Comparison of ENCODE assay signal across 15 cellular contexts in the genomic region with DNA sequence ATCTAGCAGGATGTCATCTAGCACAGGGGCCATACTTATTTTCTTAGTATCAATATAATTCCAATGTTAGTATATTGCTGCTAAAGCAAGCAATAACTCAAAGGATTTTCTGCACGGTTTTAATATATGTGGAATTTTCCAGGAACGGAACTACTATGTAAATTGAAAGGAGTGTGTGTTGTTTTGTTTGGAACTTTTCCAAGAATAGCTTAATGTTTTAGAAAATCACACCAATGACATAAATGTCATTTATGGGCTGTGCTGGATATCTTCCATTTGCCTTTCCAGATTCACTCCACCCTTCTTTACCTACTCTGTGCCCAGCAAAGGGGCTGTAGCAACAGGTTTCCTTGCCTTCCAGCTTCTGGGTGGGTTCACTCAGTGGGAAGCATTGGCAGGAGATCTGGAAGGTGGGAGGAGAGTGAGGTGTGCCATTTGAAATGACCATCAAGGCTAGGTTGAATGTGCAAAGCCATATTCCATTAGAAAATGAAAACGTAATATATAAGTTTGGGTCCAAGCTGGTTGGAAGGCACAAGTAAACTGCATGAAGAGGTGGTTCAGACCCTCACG.
"Had no signal": no experiment of that assay in that cellular context is flagged by ENCODE, and none has a peak within 500 bp of the region (broad histone marks: within the 10 kb centered on the region; RNA-seq: fewer than 3 reads in every experiment).

No MANE protein-coding gene starts in this region.

- H3K9me3 ChIP-seq: esophagus squamous epithelium, ovary had no signal

- H3K4me1 ChIP-seq: esophagus squamous epithelium had no signal

- H3K4me3 ChIP-seq: esophagus squamous epithelium, ovary had no signal

- H3K9me3 Mint-ChIP-seq: activated CD4-positive, alpha-beta memory T cell treated with anti-CD3 and anti-CD28 coated beads, Interleukin-2, amount 10 ng/mL, durations not matched to agents 7 days and 5 days; activated naive CD8-positive, alpha-beta T cell treated with anti-CD3 and anti-CD28 coated beads, Interleukin-2, amount 10 ng/mL, durations not matched to agents 7 days and 5 days; natural killer cell treated with Interleukin-12 subunit alpha and Interleukin-12 subunit beta and Interleukin-15 and Interleukin-18, amount 100 ng/mL, for 72 hours; stimulated activated naive CD8-positive, alpha-beta T cell treated with anti-CD3 and anti-CD28 coated beads, Interleukin-15, Interleukin-2, amounts not matched to agents 100 ng/mL and 50 ng/mL, for 24 hours had no signal

- H3K27ac ChIP-seq: esophagus squamous epithelium, ovary had no signal

- H3K4me3 Mint-ChIP-seq: activated CD4-positive, alpha-beta memory T cell treated with anti-CD3 and anti-CD28 coated beads, Interleukin-2, amount 10 ng/mL, durations not matched to agents 7 days and 5 days; activated CD4-positive, alpha-beta T cell treated with anti-CD3 and anti-CD28 coated beads for 36 hours; activated naive CD8-positive, alpha-beta T cell treated with anti-CD3 and anti-CD28 coated beads, Interleukin-2, amount 10 ng/mL, durations not matched to agents 7 days and 5 days; natural killer cell treated with Interleukin-12 subunit alpha and Interleukin-12 subunit beta and Interleukin-15 and Interleukin-18, amount 100 ng/mL, for 72 hours; stimulated activated naive CD8-positive, alpha-beta T cell treated with anti-CD3 and anti-CD28 coated beads, Interleukin-15, Interleukin-2, amounts not matched to agents 100 ng/mL and 50 ng/mL, for 24 hours had no signal

- ATAC-seq: activated CD4-positive, alpha-beta T cell treated with anti-CD3 and anti-CD28 coated beads for 36 hours; natural killer cell treated with Interleukin-12 subunit alpha and Interleukin-12 subunit beta and Interleukin-15 and Interleukin-18, amount 100 ng/mL, for 72 hours had no signal

- H3K27me3 Mint-ChIP-seq: activated CD4-positive, alpha-beta memory T cell treated with anti-CD3 and anti-CD28 coated beads, Interleukin-2, amount 10 ng/mL, durations not matched to agents 7 days and 5 days; activated CD4-positive, alpha-beta T cell treated with anti-CD3 and anti-CD28 coated beads for 36 hours; activated naive CD8-positive, alpha-beta T cell treated with anti-CD3 and anti-CD28 coated beads, Interleukin-2, amount 10 ng/mL, durations not matched to agents 7 days and 5 days; stimulated activated naive CD8-positive, alpha-beta T cell treated with anti-CD3 and anti-CD28 coated beads, Interleukin-15, Interleukin-2, amounts not matched to agents 100 ng/mL and 50 ng/mL, for 24 hours had no signal

- H3K36me3 ChIP-seq: esophagus squamous epithelium, ovary had no signal

- H3K27me3 ChIP-seq: esophagus squamous epithelium, ovary had no signal

- H3K27ac Mint-ChIP-seq: activated CD4-positive, alpha-beta memory T cell treated with anti-CD3 and anti-CD28 coated beads, Interleukin-2, amount 10 ng/mL, durations not matched to agents 7 days and 5 days; activated CD4-positive, alpha-beta T cell treated with anti-CD3 and anti-CD28 coated beads for 36 hours; activated naive CD8-positive, alpha-beta T cell treated with anti-CD3 and anti-CD28 coated beads, Interleukin-2, amount 10 ng/mL, durations not matched to agents 7 days and 5 days; natural killer cell treated with Interleukin-12 subunit alpha and Interleukin-12 subunit beta and Interleukin-15 and Interleukin-18, amount 100 ng/mL, for 72 hours; stimulated activated naive CD8-positive, alpha-beta T cell treated with anti-CD3 and anti-CD28 coated beads, Interleukin-15, Interleukin-2, amounts not matched to agents 100 ng/mL and 50 ng/mL, for 24 hours had no signal

- H3K4me1 Mint-ChIP-seq: activated CD4-positive, alpha-beta memory T cell treated with anti-CD3 and anti-CD28 coated beads, Interleukin-2, amount 10 ng/mL, durations not matched to agents 7 days and 5 days; activated CD4-positive, alpha-beta T cell treated with anti-CD3 and anti-CD28 coated beads for 36 hours; activated naive CD8-positive, alpha-beta T cell treated with anti-CD3 and anti-CD28 coated beads, Interleukin-2, amount 10 ng/mL, durations not matched to agents 7 days and 5 days had no signal

- H3K36me3 Mint-ChIP-seq: activated naive CD8-positive, alpha-beta T cell treated with anti-CD3 and anti-CD28 coated beads, Interleukin-2, amount 10 ng/mL, durations not matched to agents 7 days and 5 days; natural killer cell treated with Interleukin-12 subunit alpha and Interleukin-12 subunit beta and Interleukin-15 and Interleukin-18, amount 100 ng/mL, for 72 hours had no signal

- DNase-seq: activated CD4-positive, alpha-beta memory T cell treated with anti-CD3 and anti-CD28 coated beads, Interleukin-2, amount 10 ng/mL, durations not matched to agents 7 days and 5 days; activated CD4-positive, alpha-beta T cell treated with anti-CD3 and anti-CD28 coated beads for 36 hours; activated gamma-delta T cell treated with Interleukin-2 at 50 U/mL for 16 hours; activated naive CD8-positive, alpha-beta T cell treated with anti-CD3 and anti-CD28 coated beads, Interleukin-2, amount 10 ng/mL, durations not matched to agents 7 days and 5 days; activated T-cell treated with anti-CD3 and anti-CD28 coated beads, Interleukin-2, amount 50 U/mL, for 48 hours; aorta; esophagus squamous epithelium; foreskin fibroblast; ovary; retina; stimulated activated CD4-positive, alpha-beta T cell treated with anti-CD3 and anti-CD28 coated beads, Interleukin-15, amount 100 ng/mL, for 24 hours; stimulated activated CD4-positive, alpha-beta T cell treated with anti-CD3 and anti-CD28 coated beads, Interleukin-4, amount 100 ng/mL, for 24 hours; T1000 had no signal
